Comparison of ENCODE assay signal across 8 cellular contexts in genomic region chr4:3954540-3955360, GRCh38.
A peak's percentile ranks its signal among the peaks of the same experiment; 100 is the strongest.
DNase-seq lines count a peak whose midpoint lies in the region; ATAC-seq, FAIRE-seq and TF ChIP-seq lines count a peak whose summit lies in the region.
"Not testable (repeated sequence)": the region's sequence is repeated elsewhere in the genome, so short reads cannot be mapped to it uniquely, and the experiment has no call there.

No MANE protein-coding gene starts in this region.

- TSS peak; percentile 97 for BruUV-seq in endothelial cell of umbilical vein (replicated peaks; lab: Mats Ljungman, UMichigan)

- DNase-seq in AG08395 (ENCODE audit: low spot score) (peak; percentile 88), GM19240 (ENCODE audit: insufficient read length, low spot score) (peak; percentile 39), LoVo (ENCODE audit: low spot score) (peak; percentile 81), endothelial cell of umbilical vein (ENCODE audit: low read depth, low spot score) (peak; percentile 63), medulla oblongata (ENCODE audit: extremely low spot score) (peak; percentile 30)
- DNase-seq in activated T-cell treated with anti-CD3 and anti-CD28 coated beads, Interleukin-2, amount 50 U/mL, for 72 hours, result peak; percentile 61 to 72
- DNase-seq in stimulated activated CD4-positive, alpha-beta T cell treated with anti-CD3 and anti-CD28 coated beads, Interleukin-2, amount 100 ng/mL, for 24 hours, result peak; percentile 70 to 75

- CTCF ChIA-PET in endothelial cell of umbilical vein (lab: Charles Lee), result interaction anchor here (0.9 to 1.0 kb wide), 2 partner anchors 13 to 228 kb away, joined by 3 to 6 read pairs; no protein-coding TSS in a partner anchor

- not testable (repeated sequence) for H3K79me2 ChIP-seq in endothelial cell of umbilical vein (ENCODE audit: control insufficient read depth, insufficient read depth, low read length)

- peaks cover 19% of the 10 kb centered on the region for H3K4me1 Mint-ChIP-seq in activated T-cell treated with anti-CD3 and anti-CD28 coated beads, Interleukin-2, amount 50 U/mL, for 72 hours (ENCODE audit: low read depth)

- not testable (repeated sequence) for H3K9me1 ChIP-seq in endothelial cell of umbilical vein (replicated peaks; ENCODE audit: control insufficient read depth, extremely low read depth, insufficient read depth, low read length)

- intact Hi-C loops in endothelial cell of umbilical vein (cut with micrococcal nuclease), result loop anchor here (1.0 kb wide), 1 partner anchor 423 kb away; no protein-coding TSS in a partner anchor

- TF ChIP-seq POLR2A in Raji (IDR thresholded peaks at IDR 0.05; ENCODE audit: insufficient read depth, low read depth, low read length), result peak; percentile 82
- not testable (repeated sequence) for TF ChIP-seq POLR2A in endothelial cell of umbilical vein (IDR thresholded peaks at IDR 0.05; ENCODE audit: low read depth, low read length)

- H3K27ac Mint-ChIP-seq in activated T-cell treated with anti-CD3 and anti-CD28 coated beads, Interleukin-2, amount 50 U/mL, for 72 hours, result peak overlapping the region; percentile 82

- H3K36me3 Mint-ChIP-seq in activated T-cell treated with anti-CD3 and anti-CD28 coated beads, Interleukin-2, amount 50 U/mL, for 72 hours (ENCODE audit: insufficient read depth in 2 of 2), result not testable (repeated sequence)

- H3K4me1 ChIP-seq in endothelial cell of umbilical vein (ENCODE audit: control insufficient read depth, extremely low read depth, insufficient read depth, low read length), result not testable (repeated sequence)

- H3K27me3 Mint-ChIP-seq in activated T-cell treated with anti-CD3 and anti-CD28 coated beads, Interleukin-2, amount 50 U/mL, for 72 hours (ENCODE audit: low read depth), result not testable (repeated sequence)

- dilution Hi-C loops in endothelial cell of umbilical vein (cut with MboI; ENCODE audit: extremely low pct_ligation_motif_present, low sequenced_read_pairs), result not testable (repeated sequence)

- H3K4me3 ChIP-seq in endothelial cell of umbilical vein (replicated peaks in 1 of 3; ENCODE audit: insufficient read depth in 1 of 3, low read depth in 1 of 3, low read length in 3 of 3), result peak overlapping the region; percentile 39 to 60 (median 46)

- not testable (repeated sequence) for H3K36me3 ChIP-seq in endothelial cell of umbilical vein (ENCODE audit: control insufficient read depth in 2 of 2, extremely low read depth in 1 of 2, insufficient read depth in 2 of 2, low read length in 2 of 2)

- peak; percentile 44 for FAIRE-seq in endothelial cell of umbilical vein (lab: Jason Lieb, UNC)

- not testable (repeated sequence) for H4K20me1 ChIP-seq in endothelial cell of umbilical vein (replicated peaks; ENCODE audit: control insufficient read depth, extremely low read depth, insufficient read depth, low read length)

- not testable (repeated sequence) for H3K9me3 ChIP-seq in endothelial cell of umbilical vein (replicated peaks; ENCODE audit: control insufficient read depth, insufficient read depth, low read length)

- H3K27me3 ChIP-seq in endothelial cell of umbilical vein (ENCODE audit: control insufficient read depth in 2 of 2, insufficient read depth in 2 of 2, low read length in 2 of 2), result not testable (repeated sequence)

- POLR2A ChIA-PET in endothelial cell of umbilical vein (lab: Charles Lee), result not testable (repeated sequence)

- peak overlapping the region; percentile 90 to 93 for H3K4me3 Mint-ChIP-seq in activated T-cell treated with anti-CD3 and anti-CD28 coated beads, Interleukin-2, amount 50 U/mL, for 72 hours

- TF ChIP-seq CTCF in endothelial cell of umbilical vein (IDR thresholded peaks at IDR 0.05; ENCODE audit: extremely low read depth in 1 of 2, insufficient read depth in 1 of 2, low read depth in 1 of 2, low read length in 2 of 2), result not testable (repeated sequence)

- not testable (repeated sequence) for H3K9ac ChIP-seq in endothelial cell of umbilical vein (replicated peaks; ENCODE audit: extremely low read depth, insufficient read depth, low read length)

- H3K9me3 Mint-ChIP-seq in activated T-cell treated with anti-CD3 and anti-CD28 coated beads, Interleukin-2, amount 50 U/mL, for 72 hours, result not testable (repeated sequence)

- H3K27ac ChIP-seq in endothelial cell of umbilical vein (ENCODE audit: insufficient read depth, low read depth, low read length), result peak overlapping the region; percentile 80

- H2AFZ ChIP-seq in endothelial cell of umbilical vein (ENCODE audit: low read depth, low read length), result peak overlapping the region; percentile 92

- H3K4me2 ChIP-seq in endothelial cell of umbilical vein (ENCODE audit: insufficient read depth, low read length), result peak overlapping the region; percentile 82

- not testable (repeated sequence) for ATAC-seq in activated T-cell treated with anti-CD3 and anti-CD28 coated beads, Interleukin-2, amount 50 U/mL, for 72 hours (replicated peaks in 1 of 2)

TF ChIP-seq in endothelial cell of umbilical vein, 7 proteins besides CTCF, POLR2A, EP300 and RAD21:
- peak; percentile 12 for TF ChIP-seq JUN (IDR thresholded peaks at IDR 0.05; ENCODE audit: borderline replicate concordance, insufficient read depth, insufficient read length, low read depth)
- peak; percentile 48 for TF ChIP-seq FOS (IDR thresholded peaks at IDR 0.05; ENCODE audit: borderline replicate concordance, insufficient read depth, low read length)

Comparison
In these comparisons a context has a peak if more than half of its experiments do, and no peak if none do; other contexts are left out.
1. DNase-seq: peak in every context shown above with its lines; median percentile 88 in AG08395; 81 in LoVo; 72 in stimulated activated CD4-positive, alpha-beta T cell treated with anti-CD3 and anti-CD28 coated beads, Interleukin-2, amount 100 ng/mL, for 24 hours; 66 in activated T-cell treated with anti-CD3 and anti-CD28 coated beads, Interleukin-2, amount 50 U/mL, for 72 hours; 63 in endothelial cell of umbilical vein; 39 in GM19240; 30 in medulla oblongata.